8 cellular contexts compared by ENCODE assay signal in genomic region chr9:96417610-96418073, GRCh38. TPM values are rescaled to one million over a fixed set of nuclear protein-coding genes. Genes with fewer than 3 reads are reported as not detected.
A peak's percentile ranks its signal among the peaks of the same experiment; 100 is the strongest.
DNase-seq lines count a peak whose midpoint lies in the region; ATAC-seq and TF ChIP-seq lines count a peak whose summit lies in the region.

No MANE protein-coding gene starts in this region.

- no peak for ATAC-seq in HG03108 (IDR thresholded peaks at IDR 0.05; ENCODE audit: unreplicated experiment)

- DNase-seq in stimulated activated CD4-positive, alpha-beta T cell treated with anti-CD3 and anti-CD28 coated beads, Interleukin-12 subunit alpha, Interleukin-12 subunit beta, amount 100 ng/mL, for 4 hours, result peak; percentile 41
- no peak for DNase-seq in stimulated activated CD4-positive, alpha-beta T cell treated with anti-CD3 and anti-CD28 coated beads, Interleukin-4, amount 100 ng/mL, for 24 hours
- no peak for DNase-seq in T-helper 2 cell treated with Interferon-gamma antibody and Interleukin-4, amounts not matched to agents 5 μg/mL and 100 μg/mL, for 36 hours (ENCODE audit: low spot score)
- DNase-seq in endothelial cell (ENCODE audit: low spot score), result peak; percentile 25
- no peak for DNase-seq in GDM1 (lab: John Stamatoyannopoulos, UW)
- no peak for DNase-seq in iPS-NIHi7 (ENCODE audit: extremely low spot score)

- TF ChIP-seq CTCF in endothelial cell (IDR thresholded peaks at IDR 0.05; ENCODE audit: unreplicated experiment) (no peak), nephron (IDR thresholded peaks at IDR 0.05; ENCODE audit: unreplicated experiment in 3 of 3) (no peak)

- peaks cover 13% of the 10 kb centered on the region for H3K36me3 Mint-ChIP-seq in T-helper 2 cell treated with Interferon-gamma antibody and Interleukin-4, amounts not matched to agents 5 μg/mL and 100 μg/mL, for 36 hours (ENCODE audit: low read depth)
- H3K36me3 Mint-ChIP-seq in endothelial cell (ENCODE audit: low read depth, unreplicated experiment), result no peaks in the 10 kb centered on the region
- H3K36me3 Mint-ChIP-seq in nephron (ENCODE audit: low read depth), result no peaks in the 10 kb centered on the region

- H3K27ac Mint-ChIP-seq in T-helper 2 cell treated with Interferon-gamma antibody and Interleukin-4, amounts not matched to agents 5 μg/mL and 100 μg/mL, for 36 hours, result peak overlapping the region; percentile 91
- H3K27ac Mint-ChIP-seq in endothelial cell (ENCODE audit: unreplicated experiment) (no peak overlapping the region), nephron (peak overlapping the region in 1 of 3 experiments; percentile 42)

- H3K4me3 Mint-ChIP-seq in T-helper 2 cell treated with Interferon-gamma antibody and Interleukin-4, amounts not matched to agents 5 μg/mL and 100 μg/mL, for 36 hours, result peak overlapping the region; percentile 84
- H3K4me3 Mint-ChIP-seq in endothelial cell (ENCODE audit: unreplicated experiment) (peak overlapping the region; percentile 89), nephron (peak overlapping the region; percentile 86 to 90 (median 88))

- no peaks in the 10 kb centered on the region for H3K27me3 Mint-ChIP-seq in T-helper 2 cell treated with Interferon-gamma antibody and Interleukin-4, amounts not matched to agents 5 μg/mL and 100 μg/mL, for 36 hours (ENCODE audit: low read depth)
- H3K27me3 Mint-ChIP-seq in endothelial cell (ENCODE audit: unreplicated experiment), result peaks cover 5% of the 10 kb centered on the region
- no peaks in the 10 kb centered on the region for H3K27me3 Mint-ChIP-seq in nephron (ENCODE audit: low read depth)

- peaks cover 42% of the 10 kb centered on the region for H3K4me1 Mint-ChIP-seq in T-helper 2 cell treated with Interferon-gamma antibody and Interleukin-4, amounts not matched to agents 5 μg/mL and 100 μg/mL, for 36 hours (ENCODE audit: low read depth)
- H3K4me1 Mint-ChIP-seq in endothelial cell (ENCODE audit: unreplicated experiment) (peaks cover 4% of the 10 kb centered on the region), nephron (peaks cover 37% of the 10 kb centered on the region)

- no peaks in the 10 kb centered on the region for H3K9me3 Mint-ChIP-seq in T-helper 2 cell treated with Interferon-gamma antibody and Interleukin-4, amounts not matched to agents 5 μg/mL and 100 μg/mL, for 36 hours
- H3K9me3 Mint-ChIP-seq in endothelial cell (ENCODE audit: unreplicated experiment), result no peaks in the 10 kb centered on the region
- H3K9me3 Mint-ChIP-seq in nephron, result no peaks in the 10 kb centered on the region

RNA-seq across cellular contexts. Expression of gene ZNF367, which starts 0.5 kb away (rescaled TPM):
- 2.2 TPM for total RNA-seq in endothelial cell (ENCODE audit: unreplicated experiment)

RNA-seq across cellular contexts. Expression of gene HABP4, which starts 32.3 kb away (rescaled TPM):
- total RNA-seq in endothelial cell (ENCODE audit: unreplicated experiment), result 7.5 TPM

RNA-seq across cellular contexts. Expression of gene SLC35D2, which starts 34.1 kb away (rescaled TPM):
- total RNA-seq in endothelial cell (ENCODE audit: unreplicated experiment), result 27.2 TPM

Comparison
In these comparisons a context has a peak if more than half of its experiments do, and no peak if none do; other contexts are left out.
1. DNase-seq: peak in stimulated activated CD4-positive, alpha-beta T cell treated with anti-CD3 and anti-CD28 coated beads, Interleukin-12 subunit alpha, Interleukin-12 subunit beta, amount 100 ng/mL, for 4 hours (single experiment) and endothelial cell (single experiment); none in stimulated activated CD4-positive, alpha-beta T cell treated with anti-CD3 and anti-CD28 coated beads, Interleukin-4, amount 100 ng/mL, for 24 hours (single experiment), T-helper 2 cell treated with Interferon-gamma antibody and Interleukin-4, amounts not matched to agents 5 μg/mL and 100 μg/mL, for 36 hours (single experiment), GDM1 (single experiment) and iPS-NIHi7 (single experiment).
2. Peak in every context shown above with its lines, with median percentiles within 50 percentile points of each other: H3K4me3 Mint-ChIP-seq.